8 cellular contexts compared by ENCODE assay signal in the genomic region with DNA sequence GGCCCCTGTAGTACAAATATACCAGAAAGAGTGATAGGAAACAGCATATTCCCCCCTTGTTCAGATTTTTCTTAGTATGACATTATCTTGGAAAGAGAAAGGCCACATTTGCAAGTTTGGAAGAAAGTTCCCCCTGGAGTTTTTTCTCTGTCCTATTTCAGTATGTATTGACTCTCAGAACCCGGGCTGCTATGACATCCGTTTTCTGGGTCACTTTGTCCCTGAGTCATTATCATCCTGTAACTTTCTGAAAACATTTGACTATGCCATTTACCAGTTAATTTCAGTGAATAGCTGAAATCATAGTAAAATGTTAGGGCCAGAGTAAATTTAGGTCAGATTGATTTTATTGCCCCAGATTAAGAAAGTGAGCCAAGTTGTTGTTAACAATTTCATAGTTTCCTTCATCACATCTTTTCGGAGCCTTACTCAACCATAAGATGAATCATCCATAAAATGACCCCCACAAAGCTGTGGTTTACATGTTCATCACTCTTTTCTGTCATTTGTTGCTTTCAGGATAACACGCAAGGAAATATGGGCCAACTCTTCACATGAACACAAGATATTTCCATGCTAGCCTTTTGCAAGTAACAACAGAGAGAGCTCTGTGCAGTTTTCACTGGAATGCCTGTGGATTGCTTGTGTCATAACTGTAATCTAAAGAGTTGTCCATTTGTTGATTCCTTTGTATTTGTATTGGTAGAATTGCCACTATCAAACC. TPM values are rescaled to one million over a fixed set of nuclear protein-coding genes. Genes with fewer than 3 reads are reported as not detected.
DNase-seq lines count a peak whose midpoint lies in the region; TF ChIP-seq lines count a peak whose summit lies in the region.

No MANE protein-coding gene starts in this region.

- H3K27ac ChIP-seq in ACC112 (ENCODE audit: low read depth, low read length) (peak overlapping the region; percentile 92), right atrium auricular region (peak overlapping the region; percentile 53 to 74)

- no peak overlapping the region for H3K4me3 ChIP-seq in ACC112 (ENCODE audit: low read depth, low read length)
- H3K4me3 ChIP-seq in right atrium auricular region = no peak overlapping the region

- in situ Hi-C loops in GM13976 (cut with MboI; ENCODE audit: low sequenced_read_pairs, unreplicated experiment) = no loop called here

- TF ChIP-seq CTCF in right atrium auricular region (IDR thresholded peaks at IDR 0.05) (no peak), GM13976 (IDR thresholded peaks at IDR 0.05; ENCODE audit: borderline replicate concordance, control extremely low read depth, extremely low read depth, insufficient read depth, missing control alignments) (no peak)

- no peaks in the 10 kb centered on the region for H3K36me3 ChIP-seq in ACC112 (ENCODE audit: insufficient read depth, low read length)
- no peaks in the 10 kb centered on the region for H3K36me3 ChIP-seq in right atrium auricular region

- H3K79me2 ChIP-seq in ACC112 (ENCODE audit: control insufficient read depth, insufficient read depth, low read length, unreplicated experiment) = no peaks in the 10 kb centered on the region

- H3K27me3 ChIP-seq in ACC112 (ENCODE audit: insufficient read depth, low read length) (no peaks in the 10 kb centered on the region), right atrium auricular region (no peaks in the 10 kb centered on the region)

- DNase-seq in H4 (ENCODE audit: low spot score) (peak; percentile 99), SIG-M5 treated with dmso at 0.1 percent for 504 hours (lab: John Stamatoyannopoulos, UW; ENCODE audit: unreplicated experiment) (peak; percentile 68), right atrium auricular region (ENCODE audit: low spot score) (no peak), GM13976 (ENCODE audit: low spot score) (no peak), NCI-H2081 treated with DMSO at 0.1 percent for 48 hours (lab: John Stamatoyannopoulos, UW) (no peak), T-helper 2 cell (no peak)
- no peak for DNase-seq in stimulated activated CD4-positive, alpha-beta T cell treated with anti-CD3 and anti-CD28 coated beads, Interleukin-4, amount 100 ng/mL, for 4 hours

- H3K9me3 ChIP-seq in right atrium auricular region = no peaks in the 10 kb centered on the region

- no peak overlapping the region for H2AFZ ChIP-seq in ACC112 (ENCODE audit: low read length, unreplicated experiment)

- H3K4me1 ChIP-seq in ACC112 (ENCODE audit: control insufficient read depth, insufficient read depth, low read length, unreplicated experiment) (peaks cover 45% of the 10 kb centered on the region), right atrium auricular region (no peaks in the 10 kb centered on the region)

RNA-seq across cellular contexts. Expression of gene MACC1, which starts 3.8 kb away (rescaled TPM):
- 0.46 and 0.53 TPM in 2 replicates for total RNA-seq in H4 (2014; rRNA removed; shearing (Covaris generic))
- total RNA-seq in right atrium auricular region = under 1 TPM in 1 of 2 donors, not detected in 1; 0.26 TPM

Comparison
In these comparisons a context has a peak if more than half of its experiments do, and no peak if none do; other contexts are left out.
1. DNase-seq: peak in H4 (single experiment) and SIG-M5 treated with dmso at 0.1 percent for 504 hours (single experiment); none in right atrium auricular region (single experiment), stimulated activated CD4-positive, alpha-beta T cell treated with anti-CD3 and anti-CD28 coated beads, Interleukin-4, amount 100 ng/mL, for 4 hours (0 of 2), GM13976 (single experiment), NCI-H2081 treated with DMSO at 0.1 percent for 48 hours (single experiment) and T-helper 2 cell (0 of 5).